ENCODE assay signal across 18 cellular contexts in the genomic region with DNA sequence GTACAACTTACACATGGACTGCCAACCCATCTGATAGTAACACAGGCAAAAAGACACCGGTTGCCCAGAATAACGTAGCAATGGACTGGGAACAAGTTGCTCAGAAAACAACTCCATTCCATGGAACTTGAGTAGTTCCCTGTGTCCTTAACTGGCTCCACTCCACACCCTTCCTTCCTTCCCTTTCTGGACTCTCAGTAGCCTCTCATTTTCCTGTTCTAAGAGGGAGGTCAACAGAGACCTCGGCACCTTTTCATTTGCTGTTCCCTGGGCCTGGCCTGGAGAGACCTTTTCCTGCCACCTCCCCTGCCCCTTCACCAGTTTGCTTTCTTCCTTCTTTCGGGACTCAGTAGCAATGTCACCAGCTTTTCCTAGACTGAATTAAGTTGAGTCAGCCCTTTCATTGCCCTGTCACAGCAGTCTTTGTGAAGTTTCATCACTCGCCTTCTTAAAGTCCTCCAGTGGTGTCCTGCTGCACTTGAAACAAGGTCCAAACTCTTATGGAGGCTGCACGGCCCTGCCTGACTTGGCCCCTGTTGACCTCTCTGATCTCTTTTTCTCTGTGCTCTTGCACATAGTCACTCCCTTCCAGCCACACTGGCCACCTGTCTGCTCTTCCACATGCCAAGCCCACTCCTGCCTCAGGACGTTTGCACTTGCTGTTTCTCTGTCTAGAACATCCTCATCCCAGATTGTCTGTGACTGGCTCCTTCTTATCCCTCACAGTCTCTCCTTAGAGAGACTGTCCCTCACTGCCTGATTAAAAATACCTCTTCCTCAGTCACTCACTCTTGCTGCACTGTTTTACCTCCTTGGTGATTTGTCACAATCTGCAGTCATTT.
"Had no signal": no experiment of that assay in that cellular context is flagged by ENCODE, and none has a peak within 500 bp of the region (broad histone marks: within the 10 kb centered on the region; RNA-seq: fewer than 3 reads in every experiment).

No MANE protein-coding gene starts in this region.

- H3K4me3 ChIP-seq: mucosa of descending colon, spleen, tibial nerve had no signal

- H3K27ac ChIP-seq: epithelial cell of prostate had no signal

- H3K27me3 ChIP-seq: tibial nerve had no signal

- H3K36me3 ChIP-seq: spleen, tibial nerve had no signal

- ATAC-seq: activated CD4-positive, alpha-beta T cell treated with anti-CD3 and anti-CD28 coated beads for 36 hours; activated CD8-positive, alpha-beta memory T cell treated with anti-CD3 and anti-CD28 coated beads, Interleukin-2, amount 10 ng/mL, durations not matched to agents 7 days and 5 days; activated CD8-positive, alpha-beta T cell treated with anti-CD3 and anti-CD28 coated beads, Interleukin-2, amount 10 ng/mL, durations not matched to agents 7 days and 5 days; activated naive CD8-positive, alpha-beta T cell treated with anti-CD3 and anti-CD28 coated beads, Interleukin-2, amount 50 U/mL, for 24 hours; left lobe of liver; mucosa of descending colon; natural killer cell treated with Interleukin-12 subunit alpha and Interleukin-12 subunit beta and Interleukin-15 and Interleukin-18, amount 100 ng/mL, for 72 hours had no signal

- H3K9me3 ChIP-seq: mucosa of descending colon, spleen, tibial nerve had no signal

- DNase-seq: activated CD4-positive, alpha-beta T cell treated with anti-CD3 and anti-CD28 coated beads for 36 hours; activated CD4-positive, CD25-positive, alpha-beta regulatory T cell; activated CD8-positive, alpha-beta memory T cell treated with anti-CD3 and anti-CD28 coated beads, Interleukin-2, amount 10 ng/mL, durations not matched to agents 7 days and 5 days; activated CD8-positive, alpha-beta T cell treated with anti-CD3 and anti-CD28 coated beads, Interleukin-2, amount 10 ng/mL, durations not matched to agents 7 days and 5 days; activated naive CD8-positive, alpha-beta T cell treated with anti-CD3 and anti-CD28 coated beads, Interleukin-2, amount 50 U/mL, for 24 hours; activated T-cell treated with anti-CD3 and anti-CD28 coated beads, Interleukin-2, amount 50 U/mL, for 48 hours; amygdala; central memory CD4-positive, alpha-beta T cell; effector CD8-positive, alpha-beta T cell; kidney glomerular epithelial cell; mucosa of descending colon; retina; stimulated activated naive CD4-positive, alpha-beta T cell had no signal
